In genomic region chr10:100570518-100570865, GRCh38 we compare ENCODE assay signal across 27 cellular contexts. TPM values are rescaled to one million over a fixed set of nuclear protein-coding genes. Genes with fewer than 3 reads are reported as not detected.
DNase-seq lines count a peak whose midpoint lies in the region; ATAC-seq and TF ChIP-seq lines count a peak whose summit lies in the region.
"Had no signal": no experiment of that assay in that cellular context is flagged by ENCODE, and none has a peak within 500 bp of the region (broad histone marks: within the 10 kb centered on the region; RNA-seq: fewer than 3 reads in every experiment).

No MANE protein-coding gene starts in this region.

- no peaks in the 10 kb centered on the region for H3K4me1 Mint-ChIP-seq in endodermal cell
- H3K4me1 Mint-ChIP-seq: activated CD4-positive, alpha-beta T cell treated with anti-CD3 and anti-CD28 coated beads, Interleukin-2, amount 10 ng/mL, durations not matched to agents 24 days and 14 days; activated naive CD8-positive, alpha-beta T cell treated with anti-CD3 and anti-CD28 coated beads, Interleukin-2, amount 50 U/mL, for 24 hours; neural crest cell had no signal

- H3K27ac ChIP-seq in HUES64 (ENCODE audit: low read depth, low read length): no peak overlapping the region
- no peak overlapping the region for H3K27ac ChIP-seq in endodermal cell (ENCODE audit: low read depth, low read length)
- H3K27ac ChIP-seq in mesodermal cell (ENCODE audit: low read depth, low read length, severe bottlenecking): no peak overlapping the region
- H3K27ac ChIP-seq: lower lobe of right lung, suprapubic skin, vagina had no signal

- H3K27me3 Mint-ChIP-seq in endodermal cell (ENCODE audit: insufficient read depth): peaks cover 27% of the 10 kb centered on the region

- DNase-seq in endodermal cell: no peak
- DNase-seq in GM19240 (ENCODE audit: insufficient read length, low spot score): no peak
- DNase-seq in 8988T: no peak
- DNase-seq: activated CD4-positive, alpha-beta T cell treated with anti-CD3 and anti-CD28 coated beads, Interleukin-2, amount 10 ng/mL, durations not matched to agents 24 days and 14 days; activated gamma-delta T cell treated with Interleukin-2 at 50 U/mL for 16 hours; activated naive CD8-positive, alpha-beta T cell treated with anti-CD3 and anti-CD28 coated beads, Interleukin-2, amount 50 U/mL, for 24 hours; activated T-cell treated with anti-CD3 and anti-CD28 coated beads, Interleukin-2, amount 50 U/mL, for 4 hours; CD8-positive, alpha-beta T cell; cerebellar nuclear complex; DMS 273 treated with DMSO at 0.1 percent for 48 hours; hypothalamus; kidney; lower lobe of right lung; MM.1S; NCI-H1417; NCI-H2081 treated with DMSO at 0.1 percent for 48 hours; posterior cingulate gyrus; stimulated activated naive B cell treated with anti-CD40 and anti-IgM and Interleukin-4, amounts not matched to agents 10 μg/mL and 1 μg/mL and 100 μg/mL, for 72 hours had no signal

- no peak overlapping the region for H3K4me3 Mint-ChIP-seq in endodermal cell
- H3K4me3 Mint-ChIP-seq: activated CD4-positive, alpha-beta T cell treated with anti-CD3 and anti-CD28 coated beads, Interleukin-2, amount 10 ng/mL, durations not matched to agents 24 days and 14 days; activated naive CD8-positive, alpha-beta T cell treated with anti-CD3 and anti-CD28 coated beads, Interleukin-2, amount 50 U/mL, for 24 hours; activated T-cell treated with anti-CD3 and anti-CD28 coated beads, Interleukin-2, amount 50 U/mL, for 4 hours; CD8-positive, alpha-beta T cell; neural crest cell; stimulated activated naive B cell treated with anti-CD40 and anti-IgM and Interleukin-4, amounts not matched to agents 10 μg/mL and 1 μg/mL and 100 μg/mL, for 72 hours; T-helper 2 cell treated with Interferon-gamma antibody and Interleukin-4, amounts not matched to agents 5 μg/mL and 100 μg/mL, for 36 hours had no signal

- no peaks in the 10 kb centered on the region for H3K36me3 ChIP-seq in ES-I3 (ENCODE audit: insufficient read depth, low read length)
- no peaks in the 10 kb centered on the region for H3K36me3 ChIP-seq in HUES64 (ENCODE audit: insufficient read depth, low read length)
- no peaks in the 10 kb centered on the region for H3K36me3 ChIP-seq in endodermal cell (ENCODE audit: control insufficient read depth, insufficient read depth, low read length)
- H3K36me3 ChIP-seq in mesodermal cell (ENCODE audit: control insufficient read depth, insufficient read depth, low read length): no peaks in the 10 kb centered on the region
- H3K36me3 ChIP-seq: lower lobe of right lung, suprapubic skin, vagina had no signal

- no peak for ATAC-seq in GM18498 (IDR thresholded peaks at IDR 0.05; ENCODE audit: unreplicated experiment)
- ATAC-seq in HG03097 (IDR thresholded peaks at IDR 0.05; ENCODE audit: low FRiP score, unreplicated experiment): no peak
- ATAC-seq: activated naive CD8-positive, alpha-beta T cell treated with anti-CD3 and anti-CD28 coated beads, Interleukin-2, amount 50 U/mL, for 24 hours; CD8-positive, alpha-beta T cell; lower lobe of right lung had no signal

- H3K9ac ChIP-seq in ES-I3 (ENCODE audit: low read depth, low read length) (peak overlapping the region; percentile 76), HUES64 (ENCODE audit: low read depth, low read length) (no peak overlapping the region; the same call in 1 of the 2 replicates), endodermal cell (ENCODE audit: extremely low read depth, low read length, poor library complexity, severe bottlenecking) (no peak overlapping the region)

- H3K27me3 ChIP-seq in HUES64 (ENCODE audit: insufficient read depth, low read length): peaks cover 51% of the 10 kb centered on the region
- peaks cover 52% of the 10 kb centered on the region for H3K27me3 ChIP-seq in endodermal cell (ENCODE audit: control insufficient read depth, insufficient read depth, low read length, poor library complexity, severe bottlenecking)
- H3K27me3 ChIP-seq: vagina had no signal

- H3K36me3 Mint-ChIP-seq in endodermal cell (ENCODE audit: low read depth): no peaks in the 10 kb centered on the region
- H3K36me3 Mint-ChIP-seq: CD8-positive, alpha-beta T cell; stimulated activated naive B cell treated with anti-CD40 and anti-IgM and Interleukin-4, amounts not matched to agents 10 μg/mL and 1 μg/mL and 100 μg/mL, for 72 hours had no signal

- H3K9me3 Mint-ChIP-seq in endodermal cell: no peaks in the 10 kb centered on the region
- H3K9me3 Mint-ChIP-seq: activated CD4-positive, alpha-beta T cell treated with anti-CD3 and anti-CD28 coated beads, Interleukin-2, amount 10 ng/mL, durations not matched to agents 24 days and 14 days; activated naive CD8-positive, alpha-beta T cell treated with anti-CD3 and anti-CD28 coated beads, Interleukin-2, amount 50 U/mL, for 24 hours; activated T-cell treated with anti-CD3 and anti-CD28 coated beads, Interleukin-2, amount 50 U/mL, for 4 hours; CD8-positive, alpha-beta T cell; neural crest cell; stimulated activated naive B cell treated with anti-CD40 and anti-IgM and Interleukin-4, amounts not matched to agents 10 μg/mL and 1 μg/mL and 100 μg/mL, for 72 hours; T-helper 2 cell treated with Interferon-gamma antibody and Interleukin-4, amounts not matched to agents 5 μg/mL and 100 μg/mL, for 36 hours had no signal

- TF ChIP-seq CTCF in endodermal cell (conservative IDR thresholded peaks at IDR 0.05): no peak

- H3K4me3 ChIP-seq in HUES64 (ENCODE audit: low read length) (peak overlapping the region; percentile 70), endodermal cell (ENCODE audit: low read length) (peak overlapping the region; percentile 77), mesodermal cell (ENCODE audit: extremely low read depth, insufficient read depth, low read length, poor library complexity, severe bottlenecking) (peak overlapping the region; percentile 53)
- H3K4me3 ChIP-seq: lower lobe of right lung, suprapubic skin, vagina had no signal

- H3K4me1 ChIP-seq in ES-I3 (ENCODE audit: insufficient read depth, low read length): peaks cover 7% of the 10 kb centered on the region
- H3K4me1 ChIP-seq in HUES64 (ENCODE audit: insufficient read depth, low read length): no peaks in the 10 kb centered on the region; the same call in 1 of the 2 replicates
- no peaks in the 10 kb centered on the region for H3K4me1 ChIP-seq in endodermal cell (ENCODE audit: control insufficient read depth, insufficient read depth, low read length)
- H3K4me1 ChIP-seq in mesodermal cell (ENCODE audit: control insufficient read depth, insufficient read depth, low read length, poor library complexity, severe bottlenecking): peaks cover 6% of the 10 kb centered on the region
- H3K4me1 ChIP-seq: lower lobe of right lung, suprapubic skin, vagina had no signal

- H3K9me3 ChIP-seq in ES-I3 (ENCODE audit: control insufficient read depth, insufficient read depth, low read length): no peaks in the 10 kb centered on the region
- no peaks in the 10 kb centered on the region for H3K9me3 ChIP-seq in HUES64 (ENCODE audit: insufficient read depth, low read depth, low read length)
- H3K9me3 ChIP-seq in endodermal cell (ENCODE audit: control insufficient read depth, low read length): no peaks in the 10 kb centered on the region
- no peaks in the 10 kb centered on the region for H3K9me3 ChIP-seq in mesodermal cell (ENCODE audit: control insufficient read depth, low read length)
- H3K9me3 ChIP-seq: lower lobe of right lung, suprapubic skin, vagina had no signal

- WGBS in HUES64: 79% methylated on average over 8 of the region's 8 CpGs
- WGBS in endodermal cell (ENCODE audit: insufficient coverage in 1 of 2, insufficient read length in 1 of 2), 2 experiments: 80 to 100% methylated on average over 1 to 8 of the region's 8 CpGs
- 74 to 89% methylated on average over 5 to 8 of the region's 8 CpGs for WGBS in mesodermal cell (ENCODE audit: insufficient coverage in 2 of 2), 2 experiments

- H3K27ac Mint-ChIP-seq in endodermal cell: no peak overlapping the region
- H3K27ac Mint-ChIP-seq: activated CD4-positive, alpha-beta T cell treated with anti-CD3 and anti-CD28 coated beads, Interleukin-2, amount 10 ng/mL, durations not matched to agents 24 days and 14 days; activated naive CD8-positive, alpha-beta T cell treated with anti-CD3 and anti-CD28 coated beads, Interleukin-2, amount 50 U/mL, for 24 hours; CD8-positive, alpha-beta T cell; stimulated activated naive B cell treated with anti-CD40 and anti-IgM and Interleukin-4, amounts not matched to agents 10 μg/mL and 1 μg/mL and 100 μg/mL, for 72 hours; T-helper 2 cell treated with Interferon-gamma antibody and Interleukin-4, amounts not matched to agents 5 μg/mL and 100 μg/mL, for 36 hours had no signal

RNA-seq across cellular contexts. Expression of gene HIF1AN, which starts 34.7 kb away (rescaled TPM):
- polyA plus RNA-seq in HUES64 (2013, experiment 1 of 2): 16.7 TPM
- 16.4 TPM for polyA plus RNA-seq in HUES64 (2013, experiment 2 of 2)
- 10 to 100 TPM; 51.8 to 58.8 TPM for total RNA-seq in endodermal cell
- polyA plus RNA-seq in endodermal cell (2013, experiment 1 of 2): 28.9 TPM
- 22.4 TPM for polyA plus RNA-seq in endodermal cell (2013, experiment 2 of 2)
- 23.2 TPM for polyA plus RNA-seq in mesodermal cell (2013, experiment 1 of 2)
- 20.1 TPM for polyA plus RNA-seq in mesodermal cell (2013, experiment 2 of 2)

RNA-seq across cellular contexts. Expression of gene NDUFB8, which starts 40.8 kb away (rescaled TPM):
- 178 TPM for polyA plus RNA-seq in HUES64 (2013, experiment 1 of 2)
- polyA plus RNA-seq in HUES64 (2013, experiment 2 of 2): 172 TPM
- total RNA-seq in endodermal cell: 100 to 1,000 TPM; 162 to 192 TPM
- polyA plus RNA-seq in endodermal cell (2013, experiment 1 of 2): 196 TPM
- 185 TPM for polyA plus RNA-seq in endodermal cell (2013, experiment 2 of 2)
- 221 TPM for polyA plus RNA-seq in mesodermal cell (2013, experiment 1 of 2)
- 196 TPM for polyA plus RNA-seq in mesodermal cell (2013, experiment 2 of 2)

RNA-seq across cellular contexts. Expression of gene SEC31B, which starts 50.8 kb away (rescaled TPM):
- polyA plus RNA-seq in HUES64 (2013, experiment 1 of 2): 1.7 TPM
- 2.7 TPM for polyA plus RNA-seq in HUES64 (2013, experiment 2 of 2)
- total RNA-seq in endodermal cell: 10 to 100 TPM in 1 of 2 donors, 1 to 10 TPM in 1; 9.0 to 13.6 TPM
- 14.0 TPM for polyA plus RNA-seq in endodermal cell (2013, experiment 1 of 2)
- polyA plus RNA-seq in endodermal cell (2013, experiment 2 of 2): 13.4 TPM
- polyA plus RNA-seq in mesodermal cell (2013, experiment 1 of 2): 7.7 TPM
- polyA plus RNA-seq in mesodermal cell (2013, experiment 2 of 2): 6.2 TPM
